7 cellular contexts compared by ENCODE assay signal in genomic region chr3:152405915-152406802, GRCh38.
DNase-seq lines count a peak whose midpoint lies in the region; ATAC-seq, FAIRE-seq and TF ChIP-seq lines count a peak whose summit lies in the region.

No MANE protein-coding gene starts in this region.

- no peak for FAIRE-seq in urothelium cell line (lab: Jason Lieb, UNC)

- H3K27ac ChIP-seq in heart right ventricle (peak overlapping the region; percentile 36 to 85 (median 77)), subcutaneous abdominal adipose tissue (ENCODE audit: low read depth, low read length) (peak overlapping the region; percentile 84)

- H3K4me1 ChIP-seq in heart right ventricle = peaks cover 0 to 82% (median 69%) of the 10 kb centered on the region in 9 donors
- peaks cover 3 to 38% (median 35%) of the 10 kb centered on the region in 5 donors for H3K4me1 ChIP-seq in subcutaneous abdominal adipose tissue (ENCODE audit: control insufficient read depth in 5 of 5, insufficient read depth in 5 of 5, low read length in 5 of 5)

- TF ChIP-seq CTCF in heart right ventricle (IDR thresholded peaks at IDR 0.05) = no peak

- ATAC-seq in SK-N-SH treated with all-trans-retinoic acid at 6 μM for 48 hours = peak; percentile 65
- ATAC-seq in heart right ventricle = peak; percentile 24 to 74 (median 56)

- 66 to 73% methylated on average over 3 of the region's 3 CpGs for WGBS in heart right ventricle, 2 donors

- H3K9me3 ChIP-seq in heart right ventricle (no peaks in the 10 kb centered on the region), subcutaneous abdominal adipose tissue (ENCODE audit: control insufficient read depth in 5 of 5, low read length in 5 of 5) (peaks cover 0 to 3% (median 0%) of the 10 kb centered on the region in 5 donors)

- H3K4me3 ChIP-seq in heart right ventricle (peak overlapping the region in 3 of 10 donors; percentile 15 to 17 (median 15)), subcutaneous abdominal adipose tissue (ENCODE audit: low read depth in 1 of 5, low read length in 5 of 5) (peak overlapping the region; percentile 14 to 55 (median 45))

- H3K9ac ChIP-seq in subcutaneous abdominal adipose tissue (ENCODE audit: low read length in 5 of 5) = peak overlapping the region in 2 of 5 donors; percentile 49 to 56

- DNase-seq in HS-5 (ENCODE audit: low read depth) (peak; percentile 56), heart right ventricle (no peak), posterior cingulate gyrus (no peak), urothelium cell line (ENCODE audit: low spot score) (no peak), hypothalamus (lab: John Stamatoyannopoulos, UW) (no peak)

- intact Hi-C loops in heart right ventricle (cut with DNase I) = loop anchor here in 3 of 10 donors (5.0 to 10.0 kb wide), 2 partner anchors 84 to 131 kb away; no protein-coding TSS in a partner anchor
- intact Hi-C loops in posterior cingulate gyrus (cut with DNase I) = no loop called here

- H3K27me3 ChIP-seq in heart right ventricle (no peaks in the 10 kb centered on the region), subcutaneous abdominal adipose tissue (ENCODE audit: control insufficient read depth in 5 of 5, insufficient read depth in 4 of 5, low read length in 5 of 5) (no peaks in the 10 kb centered on the region)

- H3K36me3 ChIP-seq in heart right ventricle (no peaks in the 10 kb centered on the region), subcutaneous abdominal adipose tissue (ENCODE audit: control insufficient read depth in 5 of 5, insufficient read depth in 5 of 5, low read length in 5 of 5) (no peaks in the 10 kb centered on the region)

TF ChIP-seq in SK-N-SH treated with all-trans-retinoic acid at 6 μM for 48 hours, 23 proteins besides CTCF, POLR2A, EP300 and RAD21:
- TF ChIP-seq TOX (CRISPR knock-in tag; IDR thresholded peaks at IDR 0.05; ENCODE audit: borderline replicate concordance) (peak; percentile 35; the same call in 1 of the 2 replicates), ISL1 (CRISPR knock-in tag; IDR thresholded peaks at IDR 0.05) (peak; percentile 83), ZFP30 (CRISPR knock-in tag; IDR thresholded peaks at IDR 0.05) (no peak)
